ENCODE assay signal across 20 cellular contexts in the genomic region with DNA sequence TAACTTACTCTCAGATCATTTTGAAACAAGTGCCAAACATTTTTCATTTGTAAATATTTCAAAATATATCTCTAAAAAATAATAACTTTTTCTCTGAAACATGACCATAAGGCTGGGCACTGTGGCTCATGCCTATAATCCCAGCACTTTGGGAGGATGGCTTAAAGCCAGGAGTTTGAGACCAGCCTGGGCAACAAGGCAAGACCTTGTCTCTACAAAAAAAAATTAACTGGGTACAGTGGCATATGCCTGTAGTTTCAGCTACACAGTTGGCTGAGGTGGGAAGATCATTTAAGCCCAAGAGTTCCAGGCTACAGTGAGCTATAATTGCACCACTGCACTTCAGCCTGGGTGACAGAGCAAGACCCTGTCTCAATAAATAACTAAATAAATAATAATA.
"Had no signal": no experiment of that assay in that cellular context is flagged by ENCODE, and none has a peak within 500 bp of the region (broad histone marks: within the 10 kb centered on the region; RNA-seq: fewer than 3 reads in every experiment).

No MANE protein-coding gene starts in this region.

- ATAC-seq: activated T-cell treated with anti-CD3 and anti-CD28 coated beads, Interleukin-2, amount 50 U/mL, for 4 hours; heart right ventricle; naive thymus-derived CD4-positive, alpha-beta T cell had no signal

- H3K27ac ChIP-seq: ascending aorta, ovary, tibial artery, uterus had no signal

- DNase-seq: activated CD4-positive, alpha-beta T cell treated with anti-CD3 and anti-CD28 coated beads, Interleukin-2, amount 50 U/mL, for 1 hour; activated CD4-positive, CD25-positive, alpha-beta regulatory T cell treated with anti-CD3 and anti-CD28 coated beads, Interleukin-2, amount 50 U/mL, for 72 hours; activated CD8-positive, alpha-beta memory T cell treated with anti-CD3 and anti-CD28 coated beads, Interleukin-2, amount 50 U/mL, for 4 hours; activated naive CD4-positive, alpha-beta T cell treated with anti-CD3 and anti-CD28 coated beads, Interleukin-2, amount 50 U/mL, for 16 hours; activated T-cell treated with anti-CD3 and anti-CD28 coated beads, Interleukin-2, amount 50 U/mL, for 4 hours; erythroblast; heart right ventricle; left ventricle myocardium superior; mesenchymal stem cell; mucosa of descending colon; naive thymus-derived CD4-positive, alpha-beta T cell; ovary; sigmoid colon; stimulated activated CD4-positive, alpha-beta T cell treated with anti-CD3 and anti-CD28 coated beads, Interleukin-1b, Interleukin-23, amount 100 ng/mL, for 48 hours; stimulated activated CD8-positive, alpha-beta memory T cell treated with anti-CD3 and anti-CD28 coated beads, Interleukin-4, amount 100 ng/mL, for 48 hours; stimulated activated naive CD4-positive, alpha-beta T cell; tibial artery; uterus had no signal

- H3K9me3 ChIP-seq: ascending aorta, breast epithelium, heart right ventricle, mucosa of descending colon, ovary, sigmoid colon, tibial artery, uterus had no signal

- H3K36me3 ChIP-seq: breast epithelium, ovary, uterus had no signal

- H3K27me3 ChIP-seq: ascending aorta, breast epithelium, heart right ventricle, sigmoid colon, tibial artery, uterus had no signal

- H3K4me1 ChIP-seq: ascending aorta, uterus had no signal

- H3K4me3 ChIP-seq: ascending aorta, breast epithelium, heart right ventricle, mucosa of descending colon, ovary, sigmoid colon, tibial artery, uterus had no signal
